In genomic region chr2:131092409-131093065, GRCh38 we compare ENCODE assay signal across 8 cellular contexts. TPM values are rescaled to one million over a fixed set of nuclear protein-coding genes. Genes with fewer than 3 reads are reported as not detected.
DNase-seq lines count a peak whose midpoint lies in the region; ATAC-seq and TF ChIP-seq lines count a peak whose summit lies in the region.

No MANE protein-coding gene starts in this region.

- CTCF ChIA-PET in HEK293T (lab: Yijun Ruan, JAX): no interaction called here

- H3K9me3 Mint-ChIP-seq in activated T-helper 1 cell treated with anti-CD3 and anti-CD28 coated beads, Interleukin-12 subunit alpha, Interleukin-12 subunit beta, Interleukin-2, Interleukin-4 antibody, amounts not matched to agents 30 ng/mL and 10 ng/mL and 1 ng/mL, durations not matched to agents 14 hours and 24 hours and 36 hours: no peaks in the 10 kb centered on the region

- H3K27ac ChIP-seq in iPS DF 6.9 (ENCODE audit: low read length) (no peak overlapping the region), spleen (peak overlapping the region; percentile 92 to 99 (median 96))

- TF ChIP-seq CTCF in spleen (IDR thresholded peaks at IDR 0.05 in 8 of 11, conservative IDR thresholded peaks at IDR 0.05 in 3 of 11): no peak

- no peaks in the 10 kb centered on the region for H3K27me3 Mint-ChIP-seq in activated T-helper 1 cell treated with anti-CD3 and anti-CD28 coated beads, Interleukin-12 subunit alpha, Interleukin-12 subunit beta, Interleukin-2, Interleukin-4 antibody, amounts not matched to agents 30 ng/mL and 10 ng/mL and 1 ng/mL, durations not matched to agents 14 hours and 24 hours and 36 hours (ENCODE audit: insufficient read depth)

- peaks cover 3% of the 10 kb centered on the region for H3K36me3 ChIP-seq in iPS DF 6.9 (ENCODE audit: control insufficient read depth, insufficient read depth, low read length)
- peaks cover under 1 to 41% (median 20%) of the 10 kb centered on the region in 6 donors for H3K36me3 ChIP-seq in spleen

- no peaks in the 10 kb centered on the region for H3K27me3 ChIP-seq in iPS DF 6.9 (ENCODE audit: control insufficient read depth, insufficient read depth, low read length)
- no peaks in the 10 kb centered on the region for H3K27me3 ChIP-seq in spleen (replicated peaks in 1 of 7)

- H3K4me3 ChIP-seq in iPS DF 6.9 (ENCODE audit: low read length) (peak overlapping the region; percentile 94; the same call in 1 of the 2 replicates), spleen (peak overlapping the region; percentile 65 to 86 (median 70))

- peak overlapping the region; percentile 77 for H3K27ac Mint-ChIP-seq in activated T-helper 1 cell treated with anti-CD3 and anti-CD28 coated beads, Interleukin-12 subunit alpha, Interleukin-12 subunit beta, Interleukin-2, Interleukin-4 antibody, amounts not matched to agents 30 ng/mL and 10 ng/mL and 1 ng/mL, durations not matched to agents 14 hours and 24 hours and 36 hours

- no CpG with 5 or more reads among the region's 36 CpGs for WGBS in iPS DF 6.9 (ENCODE audit: insufficient coverage, insufficient read length)
- WGBS in spleen, 5 donors: 1 to 2% (median 2%) methylated on average over 21 to 36 of the region's 36 CpGs

- no peak for ATAC-seq in GM21619 (IDR thresholded peaks at IDR 0.05; ENCODE audit: unreplicated experiment)
- ATAC-seq in HG03135 (IDR thresholded peaks at IDR 0.05; ENCODE audit: unreplicated experiment): no peak

- peaks cover 18% of the 10 kb centered on the region for H3K4me1 Mint-ChIP-seq in activated T-helper 1 cell treated with anti-CD3 and anti-CD28 coated beads, Interleukin-12 subunit alpha, Interleukin-12 subunit beta, Interleukin-2, Interleukin-4 antibody, amounts not matched to agents 30 ng/mL and 10 ng/mL and 1 ng/mL, durations not matched to agents 14 hours and 24 hours and 36 hours (ENCODE audit: low read depth)

- POLR2A ChIA-PET in HEK293T (lab: Yijun Ruan, JAX): interaction anchor here (0.7 to 1.4 kb wide), 4 partner anchors 10 to 33 kb away, joined by 3 read pairs; no protein-coding TSS in a partner anchor

- intact Hi-C loops in activated T-helper 1 cell treated with anti-CD3 and anti-CD28 coated beads, Interleukin-12 subunit alpha, Interleukin-12 subunit beta, Interleukin-2, Interleukin-4 antibody, amounts not matched to agents 30 ng/mL and 10 ng/mL and 1 ng/mL, durations not matched to agents 14 hours and 24 hours and 36 hours (cut with micrococcal nuclease): loop anchor here (1.0 to 5.0 kb wide), 6 partner anchors 12 to 401 kb away; partner anchors contain the start of gene GPR148
- intact Hi-C loops in spleen (cut with DNase I; ENCODE audit: low total_unique reads): no loop called here

- DNase-seq in activated T-cell treated with anti-CD3 and anti-CD28 coated beads for 4 hours (peak; percentile 4), iPS DF 6.9 (ENCODE audit: low read depth, low spot score) (no peak), spleen (no peak), HEK293T (ENCODE audit: extremely low spot score) (no peak)
- DNase-seq in activated T-cell treated with anti-CD3 and anti-CD28 coated beads, Interleukin-2, amount 50 U/mL, for 48 hours: no peak
- no peak for DNase-seq in activated T-helper 1 cell treated with anti-CD3 and anti-CD28 coated beads, Interleukin-12 subunit alpha, Interleukin-12 subunit beta, Interleukin-2, Interleukin-4 antibody, amounts not matched to agents 30 ng/mL and 10 ng/mL and 1 ng/mL, durations not matched to agents 14 hours and 24 hours and 36 hours (ENCODE audit: low spot score)

- TF ChIP-seq POLR2A in spleen (IDR thresholded peaks at IDR 0.05): no peak

- H3K9me3 ChIP-seq in iPS DF 6.9 (ENCODE audit: control insufficient read depth, insufficient read depth, low read length) (no peaks in the 10 kb centered on the region), spleen (no peaks in the 10 kb centered on the region)

- peak overlapping the region; percentile 85 for H3K4me3 Mint-ChIP-seq in activated T-helper 1 cell treated with anti-CD3 and anti-CD28 coated beads, Interleukin-12 subunit alpha, Interleukin-12 subunit beta, Interleukin-2, Interleukin-4 antibody, amounts not matched to agents 30 ng/mL and 10 ng/mL and 1 ng/mL, durations not matched to agents 14 hours and 24 hours and 36 hours

- H3K36me3 Mint-ChIP-seq in activated T-helper 1 cell treated with anti-CD3 and anti-CD28 coated beads, Interleukin-12 subunit alpha, Interleukin-12 subunit beta, Interleukin-2, Interleukin-4 antibody, amounts not matched to agents 30 ng/mL and 10 ng/mL and 1 ng/mL, durations not matched to agents 14 hours and 24 hours and 36 hours (ENCODE audit: low read depth): peaks cover 13% of the 10 kb centered on the region

- H3K4me1 ChIP-seq in iPS DF 6.9 (ENCODE audit: control insufficient read depth, insufficient read depth, low read length): no peaks in the 10 kb centered on the region
- peaks cover 6 to 58% (median 25%) of the 10 kb centered on the region in 6 donors for H3K4me1 ChIP-seq in spleen

TF ChIP-seq in HEK293T, 16 proteins besides CTCF, POLR2A, EP300 and RAD21:
- TF ChIP-seq L3MBTL2 (conservative IDR thresholded peaks at IDR 0.05) (no peak), SUZ12 (IDR thresholded peaks at IDR 0.05) (no peak), TARDBP (IDR thresholded peaks at IDR 0.05) (no peak), HDGF (IDR thresholded peaks at IDR 0.05; ENCODE audit: borderline replicate concordance) (no peak), ELF4 (IDR thresholded peaks at IDR 0.05) (no peak), PKNOX1 (IDR thresholded peaks at IDR 0.05) (no peak), LEF1 (IDR thresholded peaks at IDR 0.05; ENCODE audit: borderline replicate concordance) (no peak), SP1 (IDR thresholded peaks at IDR 0.05) (no peak), CTBP1 (IDR thresholded peaks at IDR 0.05; ENCODE audit: borderline replicate concordance) (no peak), FOXA1 (IDR thresholded peaks at IDR 0.05) (no peak)

RNA-seq across cellular contexts. Expression of gene FAM168B, which starts 0.7 kb away (rescaled TPM):
- total RNA-seq in activated T-helper 1 cell treated with anti-CD3 and anti-CD28 coated beads, Interleukin-12 subunit alpha, Interleukin-12 subunit beta, Interleukin-2, Interleukin-4 antibody, amounts not matched to agents 30 ng/mL and 10 ng/mL and 1 ng/mL, durations not matched to agents 14 hours and 24 hours and 36 hours: 79.0 and 79.1 TPM in 2 replicates
- 100 to 1,000 TPM in 2 of 7 donors, 10 to 100 TPM in 5; 46.5 to 107 (median 67.0) TPM for total RNA-seq in spleen
- polyA plus RNA-seq in spleen: 10 to 100 TPM; 10.9 to 22.1 (median 13.3) TPM

RNA-seq across cellular contexts. Expression of gene PLEKHB2, which starts 12.6 kb away (rescaled TPM):
- total RNA-seq in activated T-helper 1 cell treated with anti-CD3 and anti-CD28 coated beads, Interleukin-12 subunit alpha, Interleukin-12 subunit beta, Interleukin-2, Interleukin-4 antibody, amounts not matched to agents 30 ng/mL and 10 ng/mL and 1 ng/mL, durations not matched to agents 14 hours and 24 hours and 36 hours: 72.5 and 73.9 TPM in 2 replicates
- total RNA-seq in spleen: 10 to 100 TPM; 57.3 to 95.4 (median 79.5) TPM
- 10 to 100 TPM; 17.2 to 37.9 (median 20.1) TPM for polyA plus RNA-seq in spleen
